9 cellular contexts compared by ENCODE assay signal in genomic region chr7:75624134-75624832, GRCh38.
DNase-seq lines count a peak whose midpoint lies in the region; ATAC-seq and TF ChIP-seq lines count a peak whose summit lies in the region.
"Had no signal": no experiment of that assay in that cellular context is flagged by ENCODE, and none has a peak within 500 bp of the region (broad histone marks: within the 10 kb centered on the region; RNA-seq: fewer than 3 reads in every experiment).

No MANE protein-coding gene starts in this region.

- no peaks in the 10 kb centered on the region for H3F3A ChIP-seq in DOHH2 (ENCODE audit: control insufficient read depth, insufficient read depth)

- DNase-seq in SIG-M5 treated with dmso at 0.1 percent for 504 hours (lab: John Stamatoyannopoulos, UW; ENCODE audit: unreplicated experiment) (peak; percentile 94), ovary (peak; percentile 37 to 75 (median 57)), activated gamma-delta T cell treated with Interleukin-2 at 50 U/mL for 16 hours (no peak), GM13976 (ENCODE audit: low spot score) (no peak)
- no peak for DNase-seq in stimulated activated CD4-positive, alpha-beta T cell treated with anti-CD3 and anti-CD28 coated beads, Interleukin-4, amount 100 ng/mL, for 4 hours
- DNase-seq: NCI-H1048 had no signal

- in situ Hi-C loops in GM13976 (cut with MboI; ENCODE audit: low sequenced_read_pairs, unreplicated experiment) = no loop called here

- H3K4me2 ChIP-seq in DOHH2 (ENCODE audit: low read length) = peak overlapping the region; percentile 41

- H4K20me1 ChIP-seq in DOHH2 (ENCODE audit: control insufficient read depth, insufficient read depth, low read depth, low read length) = no peaks in the 10 kb centered on the region

- H3K9me2 ChIP-seq in DOHH2 (replicated peaks; ENCODE audit: control insufficient read depth, low read length) = no peaks in the 10 kb centered on the region

- H3K27ac ChIP-seq in DOHH2 (ENCODE audit: low read depth, low read length) (no peak overlapping the region), gastroesophageal sphincter (peak overlapping the region in 3 of 4 donors; percentile 13 to 57 (median 31)), ovary (peak overlapping the region; percentile 45 to 57)

- TF ChIP-seq POLR2A in gastroesophageal sphincter (IDR thresholded peaks at IDR 0.05) (no peak), ovary (IDR thresholded peaks at IDR 0.05) (no peak)

- ATAC-seq in gastroesophageal sphincter = peak; percentile 51
- no peak for ATAC-seq in GM18861 (IDR thresholded peaks at IDR 0.05; ENCODE audit: unreplicated experiment)

- TF ChIP-seq CTCF in DOHH2 (IDR thresholded peaks at IDR 0.05; ENCODE audit: low read depth, low read length, poor library complexity, severe bottlenecking) (no peak), gastroesophageal sphincter (IDR thresholded peaks at IDR 0.05) (no peak), ovary (IDR thresholded peaks at IDR 0.05) (no peak), GM13976 (IDR thresholded peaks at IDR 0.05; ENCODE audit: borderline replicate concordance, control extremely low read depth, extremely low read depth, insufficient read depth, missing control alignments) (no peak)

- H3K27me3 ChIP-seq in DOHH2 (ENCODE audit: control insufficient read depth, low read length) (0 out of 2 replicates have a peak, but pooled peaks cover 5% of the 10 kb centered on the region), gastroesophageal sphincter (no peaks in the 10 kb centered on the region), ovary (no peaks in the 10 kb centered on the region)

- H3K36me3 ChIP-seq in DOHH2 (ENCODE audit: control insufficient read depth, low read length) = no peaks in the 10 kb centered on the region
- H3K36me3 ChIP-seq in gastroesophageal sphincter = peaks cover 0 to 8% of the 10 kb centered on the region in 2 donors
- no peaks in the 10 kb centered on the region for H3K36me3 ChIP-seq in ovary

- H3K9me3 ChIP-seq in DOHH2 (ENCODE audit: control insufficient read depth, insufficient read depth, low read length) = peaks cover 12% of the 10 kb centered on the region
- H3K9me3 ChIP-seq in gastroesophageal sphincter = peaks cover 0 to 5% (median 0%) of the 10 kb centered on the region in 3 donors
- no peaks in the 10 kb centered on the region for H3K9me3 ChIP-seq in ovary

- WGBS in gastroesophageal sphincter (ENCODE audit: low coverage in 1 of 2), 2 donors = 81 to 84% methylated on average over 9 of the region's 13 CpGs
- WGBS in ovary, 3 donors = 51 to 60% (median 60%) methylated on average over 13 of the region's 13 CpGs

- intact Hi-C loops in ovary (cut with DNase I) = no loop called here

- H3K4me1 ChIP-seq in DOHH2 (ENCODE audit: control insufficient read depth, low read length) (peaks cover 42% of the 10 kb centered on the region), gastroesophageal sphincter (peaks cover 0 to 4% (median 0%) of the 10 kb centered on the region in 3 donors), ovary (ENCODE audit: insufficient read depth) (peaks cover 2% of the 10 kb centered on the region)

- TF ChIP-seq EP300 in gastroesophageal sphincter (IDR thresholded peaks at IDR 0.05) = no peak
- TF ChIP-seq EP300 in ovary (IDR thresholded peaks at IDR 0.05) = no peak

- H3K4me3 ChIP-seq in DOHH2 (ENCODE audit: low read length) (no peak overlapping the region), gastroesophageal sphincter (no peak overlapping the region), ovary (no peak overlapping the region)

- no peaks in the 10 kb centered on the region for H3K79me2 ChIP-seq in DOHH2 (ENCODE audit: control insufficient read depth, low read length)

Comparison
In these comparisons a context has a peak if more than half of its experiments do, and no peak if none do; other contexts are left out.
1. DNase-seq: peak in SIG-M5 treated with dmso at 0.1 percent for 504 hours (single experiment) and ovary (5 of 5); none in activated gamma-delta T cell treated with Interleukin-2 at 50 U/mL for 16 hours (single experiment), GM13976 (single experiment) and stimulated activated CD4-positive, alpha-beta T cell treated with anti-CD3 and anti-CD28 coated beads, Interleukin-4, amount 100 ng/mL, for 4 hours (0 of 2).